8 cellular contexts compared by ENCODE assay signal in genomic region chr12:71754461-71755145, GRCh38. TPM values are rescaled to one million over a fixed set of nuclear protein-coding genes. Genes with fewer than 3 reads are reported as not detected.
DNase-seq lines count a peak whose midpoint lies in the region; ATAC-seq, FAIRE-seq and TF ChIP-seq lines count a peak whose summit lies in the region.

Gene RAB21 (plus strand): TSS chr12:71754863. CDS start chr12:71755130, 267 bp downstream.

- H2AFZ ChIP-seq in H9 (ENCODE audit: low read length): peak within 1 kb of the TSS; percentile 57

- H3K4ac ChIP-seq in H9 (ENCODE audit: low read depth, low read length): no peak within 1 kb of the TSS

- H3K4me3 ChIP-seq in MG63 (peak within 1 kb of the TSS; percentile 87), fibroblast of the aortic adventitia (ENCODE audit: low read depth, low read length) (peak within 1 kb of the TSS; percentile 97)

- H2BK12ac ChIP-seq in H9 (ENCODE audit: insufficient read length, low read depth, low read length): no peak within 1 kb of the TSS

- peak; percentile 91 for ATAC-seq in stimulated activated naive CD8-positive, alpha-beta T cell treated with anti-CD3 and anti-CD28 coated beads, Interleukin-15, amount 100 ng/mL, for 72 hours

- FAIRE-seq in G401.6 (lab: Jason Lieb, UNC): peak; percentile 95

- H3K4me1 Mint-ChIP-seq in H9 (peaks cover 26 to 42% of the 10 kb centered on the region in 2 experiments), nephron progenitor cell (peaks cover 18% of the 10 kb centered on the region)
- H3K4me1 Mint-ChIP-seq in stimulated activated naive CD8-positive, alpha-beta T cell treated with anti-CD3 and anti-CD28 coated beads, Interleukin-15, amount 100 ng/mL, for 72 hours: peaks cover 35% of the 10 kb centered on the region

- peak within 1 kb of the TSS; percentile 25 for H2BK5ac ChIP-seq in H9 (ENCODE audit: insufficient read length, low read length)

- H3K14ac ChIP-seq in H9 (ENCODE audit: insufficient read depth, low read length): peak within 1 kb of the TSS; percentile 98

- no peaks in the 10 kb centered on the region; the same call in 1 of the 2 replicates for H3K4me1 ChIP-seq in H9 (ENCODE audit: insufficient read depth, low read length)

- peak within 1 kb of the TSS; percentile 39 for H4K91ac ChIP-seq in H9 (ENCODE audit: insufficient read length, low read depth, low read length)

- H3K27me3 ChIP-seq in H9 (ENCODE audit: insufficient read depth, low read length): no peaks in the 10 kb centered on the region
- peaks cover 5% of the 10 kb centered on the region for H3K27me3 ChIP-seq in MG63

- WGBS in H9 (ENCODE audit: extremely low coverage, insufficient read length, low lambda C conversion rate): no CpG with 5 or more reads among the region's 56 CpGs

- peak within 1 kb of the TSS; percentile 85 to 94 (median 94) for H3K27ac Mint-ChIP-seq in H9
- H3K27ac Mint-ChIP-seq in nephron progenitor cell: peak within 1 kb of the TSS; percentile 71
- peak within 1 kb of the TSS; percentile 95 to 98 for H3K27ac Mint-ChIP-seq in stimulated activated naive CD8-positive, alpha-beta T cell treated with anti-CD3 and anti-CD28 coated beads, Interleukin-15, amount 100 ng/mL, for 72 hours

- TF ChIP-seq CTCF in H9 (conservative IDR thresholded peaks at IDR 0.05) (no peak; the same call in 2 of the 3 replicates), fibroblast of the aortic adventitia (IDR thresholded peaks at IDR 0.05; ENCODE audit: insufficient read depth, low read length) (peak; percentile 46), nephron progenitor cell (IDR thresholded peaks at IDR 0.05) (no peak)

- no peak within 1 kb of the TSS for H3K23ac ChIP-seq in H9 (ENCODE audit: insufficient read length, low read depth, low read length)

- H2AK5ac ChIP-seq in H9 (ENCODE audit: insufficient read length, low read length): no peak within 1 kb of the TSS

- H4K8ac ChIP-seq in H9 (replicated peaks; ENCODE audit: insufficient read length, low read depth, low read length): no peak within 1 kb of the TSS

- H3K9me3 ChIP-seq in H9 (ENCODE audit: control insufficient read depth, low read depth, low read length) (no peaks in the 10 kb centered on the region), MG63 (peaks cover 7% of the 10 kb centered on the region)

- no peak within 1 kb of the TSS for H2BK20ac ChIP-seq in H9 (ENCODE audit: low read depth, low read length, poor library complexity, severe bottlenecking)

- H3K9me3 Mint-ChIP-seq in H9: peaks cover 0 to 5% of the 10 kb centered on the region in 2 experiments; a peak in 2 of 5 replicates
- peaks cover 30% of the 10 kb centered on the region for H3K9me3 Mint-ChIP-seq in nephron progenitor cell
- H3K9me3 Mint-ChIP-seq in stimulated activated naive CD8-positive, alpha-beta T cell treated with anti-CD3 and anti-CD28 coated beads, Interleukin-15, amount 100 ng/mL, for 72 hours: peaks cover 7 to 10% of the 10 kb centered on the region in 2 donors

- peaks cover 21% of the 10 kb centered on the region; the same call in 1 of the 2 replicates for H3K79me2 ChIP-seq in H9 (ENCODE audit: insufficient read depth, low read length)

- peak within 1 kb of the TSS; percentile 89 for H3K4me2 ChIP-seq in H9 (ENCODE audit: insufficient read depth, insufficient read length, low read length)

- no peak within 1 kb of the TSS for H2BK120ac ChIP-seq in H9 (ENCODE audit: low read depth, low read length, poor library complexity, severe bottlenecking)

- H3T11ph ChIP-seq in H9 (ENCODE audit: low read length): no peak within 1 kb of the TSS

- H3K36me3 ChIP-seq in MG63: peaks cover 32% of the 10 kb centered on the region

- peaks cover 17% of the 10 kb centered on the region for H3K79me1 ChIP-seq in H9 (ENCODE audit: insufficient read depth, low read depth, low read length, poor library complexity, severe bottlenecking)

- no peaks in the 10 kb centered on the region for H4K20me1 ChIP-seq in H9 (ENCODE audit: control insufficient read depth, insufficient read depth, insufficient read length)

- peak within 1 kb of the TSS; percentile 95 for H3K9ac ChIP-seq in H9 (ENCODE audit: extremely low read depth, insufficient read length, low read length)

- DNase-seq in H9: peak; percentile 100
- DNase-seq in MG63: peak; percentile 99
- DNase-seq in SHP77 treated with DMSO at 0.1 percent for 48 hours (lab: John Stamatoyannopoulos, UW): peak; percentile 96
- DNase-seq in activated effector memory CD4-positive, alpha-beta T cell treated with anti-CD3 and anti-CD28 coated beads, Interleukin-2, amount 50 U/mL, for 16 hours: peak; percentile 99
- peak; percentile 95 for DNase-seq in fibroblast of the aortic adventitia (ENCODE audit: low read depth)
- peak; percentile 98 for DNase-seq in nephron progenitor cell
- peak; percentile 95 to 98 for DNase-seq in stimulated activated naive CD8-positive, alpha-beta T cell treated with anti-CD3 and anti-CD28 coated beads, Interleukin-15, amount 100 ng/mL, for 72 hours

- H3K18ac ChIP-seq in H9 (ENCODE audit: insufficient read length, low read depth, low read length): peak within 1 kb of the TSS; percentile 98

- no peak within 1 kb of the TSS for H3K27ac ChIP-seq in H9 (ENCODE audit: insufficient read length, low read depth, low read length)

- peaks cover 13% of the 10 kb centered on the region for H3K23me2 ChIP-seq in H9 (ENCODE audit: insufficient read length, low read depth, low read length, poor library complexity, severe bottlenecking)

- H3K36me3 Mint-ChIP-seq in H9 (ENCODE audit: insufficient read depth in 1 of 3, low read depth in 3 of 3): peaks cover 19 to 27% (median 22%) of the 10 kb centered on the region in 3 experiments
- peaks cover 34% of the 10 kb centered on the region for H3K36me3 Mint-ChIP-seq in nephron progenitor cell (ENCODE audit: low read depth)

- H3K27me3 Mint-ChIP-seq in H9 (ENCODE audit: low read depth): no peaks in the 10 kb centered on the region; the same call in 1 of the 2 replicates
- H3K27me3 Mint-ChIP-seq in nephron progenitor cell (ENCODE audit: low read depth, poor library complexity): peaks cover 11% of the 10 kb centered on the region
- H3K27me3 Mint-ChIP-seq in stimulated activated naive CD8-positive, alpha-beta T cell treated with anti-CD3 and anti-CD28 coated beads, Interleukin-15, amount 100 ng/mL, for 72 hours: peaks cover 28% of the 10 kb centered on the region

- H4K5ac ChIP-seq in H9 (ENCODE audit: insufficient read length, low read depth, low read length): no peak within 1 kb of the TSS

- H2BK15ac ChIP-seq in H9 (ENCODE audit: low read depth, low read length): no peak within 1 kb of the TSS; the same call in 1 of the 2 replicates

- no peak within 1 kb of the TSS for H3K56ac ChIP-seq in H9 (ENCODE audit: insufficient read length, low read depth, low read length)

- H3K4me3 Mint-ChIP-seq in H9 (peak within 1 kb of the TSS; percentile 85 to 92), nephron progenitor cell (peak within 1 kb of the TSS; percentile 89)
- peak within 1 kb of the TSS; percentile 88 to 93 for H3K4me3 Mint-ChIP-seq in stimulated activated naive CD8-positive, alpha-beta T cell treated with anti-CD3 and anti-CD28 coated beads, Interleukin-15, amount 100 ng/mL, for 72 hours

RNA-seq across cellular contexts. Expression of gene RAB21, which starts in this region (rescaled TPM):
- total RNA-seq in H9 (2021): 48.0 and 53.0 TPM in 2 replicates
- total RNA-seq in MG63 (2014; rRNA removed; shearing (Covaris generic); ENCODE audit: low replicate concordance): 36.7 and 77.8 TPM in 2 replicates
- total RNA-seq in fibroblast of the aortic adventitia (ENCODE audit: low replicate concordance): 14.2 and 37.5 TPM in 2 replicates
